9 cellular contexts compared by ENCODE assay signal in the genomic region with DNA sequence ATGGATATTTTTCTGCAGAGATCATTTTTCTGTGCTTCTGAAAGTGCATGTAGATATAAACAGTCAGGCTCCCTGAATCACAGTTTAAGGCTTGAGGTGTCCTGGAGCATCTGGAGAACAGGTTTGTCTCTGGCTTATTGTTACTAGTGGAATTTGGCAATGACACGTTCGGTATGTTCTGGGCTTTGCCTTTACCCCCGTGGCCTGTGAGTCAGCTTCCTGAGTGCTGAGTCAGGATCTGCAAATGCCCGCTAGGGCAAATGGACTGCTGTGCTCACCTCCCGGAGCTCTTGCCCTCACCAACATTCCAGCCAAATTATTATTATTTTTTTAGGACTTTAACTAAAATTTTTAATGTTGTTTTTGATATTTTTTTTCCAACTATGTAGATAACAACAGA.
DNase-seq lines count a peak whose midpoint lies in the region; ATAC-seq and TF ChIP-seq lines count a peak whose summit lies in the region.
"Had no signal": no experiment of that assay in that cellular context is flagged by ENCODE, and none has a peak within 500 bp of the region (broad histone marks: within the 10 kb centered on the region; RNA-seq: fewer than 3 reads in every experiment).

No MANE protein-coding gene starts in this region.

- H3K36me3 Mint-ChIP-seq in neural crest cell (ENCODE audit: low read depth): no peaks in the 10 kb centered on the region

- no peak overlapping the region for H3K4me3 Mint-ChIP-seq in neural crest cell
- H3K4me3 Mint-ChIP-seq: nephron had no signal

- no peaks in the 10 kb centered on the region for H3K27me3 Mint-ChIP-seq in neural crest cell (ENCODE audit: low read depth)

- TF ChIP-seq CTCF in neural crest cell (conservative IDR thresholded peaks at IDR 0.05): peak; percentile 31

- ATAC-seq in GM18861 (IDR thresholded peaks at IDR 0.05; ENCODE audit: unreplicated experiment): peak; percentile 42

- no peak overlapping the region for H3K27ac Mint-ChIP-seq in neural crest cell (ENCODE audit: unreplicated experiment)
- H3K27ac Mint-ChIP-seq: nephron had no signal

- no peaks in the 10 kb centered on the region for H3K9me3 Mint-ChIP-seq in neural crest cell
- H3K9me3 Mint-ChIP-seq: nephron had no signal

- DNase-seq in NOMO-1 (lab: John Stamatoyannopoulos, UW; ENCODE audit: unreplicated experiment in 2 of 2) (peak; percentile 12 to 34), dermis microvascular lymphatic vessel endothelial cell (ENCODE audit: low read depth in 2 of 2) (peak; percentile 79 to 92), neural crest cell (ENCODE audit: low read depth, low spot score) (no peak), medulla oblongata (ENCODE audit: extremely low spot score) (no peak), NCI-H345 treated with DMSO at 0.1 percent for 48 hours (lab: John Stamatoyannopoulos, UW; ENCODE audit: unreplicated experiment) (no peak), NCI-H446 (lab: John Stamatoyannopoulos, UW) (no peak), DMS 273 treated with DMSO at 0.1 percent for 48 hours (lab: John Stamatoyannopoulos, UW) (no peak)

- no peaks in the 10 kb centered on the region for H3K4me1 Mint-ChIP-seq in neural crest cell
- H3K4me1 Mint-ChIP-seq: nephron had no signal

Comparison
In these comparisons a context has a peak if more than half of its experiments do, and no peak if none do; other contexts are left out.
1. DNase-seq: peak in NOMO-1 (2 of 2) and dermis microvascular lymphatic vessel endothelial cell (2 of 2); none in neural crest cell (single experiment), medulla oblongata (single experiment), NCI-H345 treated with DMSO at 0.1 percent for 48 hours (single experiment), NCI-H446 (0 of 2) and DMS 273 treated with DMSO at 0.1 percent for 48 hours (single experiment).